22 cellular contexts compared by ENCODE assay signal in genomic region chr6:37298958-37299357, GRCh38.
"Had no signal": no experiment of that assay in that cellular context is flagged by ENCODE, and none has a peak within 500 bp of the region (broad histone marks: within the 10 kb centered on the region; RNA-seq: fewer than 3 reads in every experiment).

No MANE protein-coding gene starts in this region.

- H3K4me1 Mint-ChIP-seq: stimulated activated effector memory CD8-positive, alpha-beta T cell treated with anti-CD3 and anti-CD28 coated beads, Interleukin-12 subunit alpha, Interleukin-12 subunit beta, amount 100 ng/mL, for 72 hours had no signal

- H3K27me3 ChIP-seq: brain microvascular endothelial cell, esophagus squamous epithelium, heart right ventricle, sigmoid colon, stomach had no signal

- H3K9me3 Mint-ChIP-seq: activated T-cell treated with anti-CD3 and anti-CD28 coated beads, Interleukin-2, amount 50 U/mL, for 72 hours; stimulated activated effector memory CD8-positive, alpha-beta T cell treated with anti-CD3 and anti-CD28 coated beads, Interleukin-12 subunit alpha, Interleukin-12 subunit beta, amount 100 ng/mL, for 72 hours had no signal

- H3K27ac Mint-ChIP-seq: activated T-cell treated with anti-CD3 and anti-CD28 coated beads, Interleukin-2, amount 50 U/mL, for 72 hours; nephron; stimulated activated effector memory CD8-positive, alpha-beta T cell treated with anti-CD3 and anti-CD28 coated beads, Interleukin-12 subunit alpha, Interleukin-12 subunit beta, amount 100 ng/mL, for 72 hours had no signal

- H3K27ac ChIP-seq: brain microvascular endothelial cell, coronary artery, esophagus squamous epithelium, heart right ventricle, left ventricle myocardium inferior, sigmoid colon, stomach, WERI-Rb-1 had no signal

- H3K9me3 ChIP-seq: esophagus squamous epithelium, heart right ventricle, left ventricle myocardium inferior, sigmoid colon, stomach had no signal

- H3K4me1 ChIP-seq: left ventricle myocardium inferior, sigmoid colon, stomach had no signal

- H3K4me3 Mint-ChIP-seq: activated T-cell treated with anti-CD3 and anti-CD28 coated beads, Interleukin-2, amount 50 U/mL, for 72 hours; nephron; stimulated activated effector memory CD8-positive, alpha-beta T cell treated with anti-CD3 and anti-CD28 coated beads, Interleukin-12 subunit alpha, Interleukin-12 subunit beta, amount 100 ng/mL, for 72 hours had no signal

- ATAC-seq: activated T-cell treated with anti-CD3 and anti-CD28 coated beads, Interleukin-2, amount 50 U/mL, for 72 hours; heart right ventricle; stimulated activated effector memory CD8-positive, alpha-beta T cell treated with anti-CD3 and anti-CD28 coated beads, Interleukin-12 subunit alpha, Interleukin-12 subunit beta, amount 100 ng/mL, for 72 hours had no signal

- DNase-seq: activated CD4-positive, alpha-beta T cell treated with anti-CD3 and anti-CD28 coated beads for 1 hour; activated CD4-positive, alpha-beta T cell treated with anti-CD3 and anti-CD28 coated beads, Interleukin-2, amount 50 U/mL, for 4 hours; activated effector memory CD4-positive, alpha-beta T cell treated with anti-CD3 and anti-CD28 coated beads, Interleukin-2, amount 50 U/mL, for 16 hours; activated naive CD4-positive, alpha-beta T cell treated with anti-CD3 and anti-CD28 coated beads, Interleukin-2, amount 50 U/mL, for 16 hours; activated T-cell treated with anti-CD3 and anti-CD28 coated beads, Interleukin-2, amount 50 U/mL, for 72 hours; aorta; brain microvascular endothelial cell; central memory CD4-positive, alpha-beta T cell; effector CD4-positive, alpha-beta T cell; esophagus squamous epithelium; heart right ventricle; left ventricle myocardium inferior; mammary epithelial cell; midbrain; sigmoid colon; stimulated activated CD4-positive, alpha-beta T cell treated with anti-CD3 and anti-CD28 coated beads, Interleukin-4, amount 100 ng/mL, for 24 hours; stomach; trophoblast cell; WERI-Rb-1 had no signal

- H3K4me3 ChIP-seq: coronary artery, esophagus squamous epithelium, heart right ventricle, left ventricle myocardium inferior, sigmoid colon, stomach had no signal
